Comparison of ENCODE assay signal across 6 cellular contexts in genomic region chr11:133086518-133086917, GRCh38.
"Had no signal": no experiment of that assay in that cellular context is flagged by ENCODE, and none has a peak within 500 bp of the region (broad histone marks: within the 10 kb centered on the region; RNA-seq: fewer than 3 reads in every experiment).

No MANE protein-coding gene starts in this region.

- H3K27ac ChIP-seq: HL-60 had no signal

- H3K4me3 Mint-ChIP-seq: IgD-negative memory B cell had no signal

- H3K4me3 ChIP-seq: K562 had no signal

- H3K27ac Mint-ChIP-seq: IgD-negative memory B cell had no signal

- H3K36me3 Mint-ChIP-seq: IgD-negative memory B cell had no signal

- DNase-seq: IMR-90, KBM-7 had no signal

- ATAC-seq: HepG2, K562 had no signal
